1 cellular context compared by ENCODE assay signal in genomic region chr13:73110814-73111213, GRCh38.
TF ChIP-seq lines count a peak whose summit lies in the region.

No MANE protein-coding gene starts in this region.

TF ChIP-seq in GM23338, 12 proteins besides CTCF, POLR2A, EP300 and RAD21 (continued from another document):
- TF ChIP-seq ZNF462 (CRISPR knock-in tag; IDR thresholded peaks at IDR 0.05) (no peak), JUNB (IDR thresholded peaks at IDR 0.05; ENCODE audit: unreplicated experiment) (no peak)
